ENCODE assay signal across 8 cellular contexts in the genomic region with DNA sequence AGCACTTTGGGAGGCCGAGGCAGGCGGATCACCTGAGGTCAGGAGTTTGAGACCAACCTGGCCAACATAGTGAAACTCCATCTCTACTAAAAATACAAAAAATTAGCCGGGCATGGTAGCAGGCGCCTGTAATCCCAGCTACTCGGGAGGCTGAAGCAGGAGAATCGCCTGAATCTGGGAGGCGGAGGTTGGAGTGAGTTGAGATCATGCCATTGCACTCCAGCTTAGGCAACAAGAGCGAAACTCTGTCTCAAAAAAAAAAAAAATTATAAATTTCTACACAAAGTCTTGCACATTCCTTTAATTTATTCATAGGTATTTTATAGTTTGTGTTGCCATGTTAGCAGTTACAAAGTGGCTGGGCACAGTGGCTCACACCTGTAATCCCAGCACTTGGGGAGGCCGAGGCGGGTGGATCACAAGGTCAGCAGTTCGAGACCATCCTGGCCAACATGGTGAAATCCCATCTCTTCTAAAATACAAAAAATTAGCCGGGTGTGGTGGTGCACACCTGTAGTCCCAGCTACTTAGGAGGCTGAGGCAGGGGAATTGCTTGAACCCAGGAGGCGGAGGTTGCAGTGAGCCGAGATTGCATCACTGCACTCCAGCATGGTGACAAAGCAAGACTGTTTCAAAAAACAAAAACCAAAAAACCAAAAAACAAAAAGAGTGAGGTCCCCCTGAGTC. TPM values are rescaled to one million over a fixed set of nuclear protein-coding genes. Genes with fewer than 3 reads are reported as not detected.
DNase-seq lines count a peak whose midpoint lies in the region; ATAC-seq and TF ChIP-seq lines count a peak whose summit lies in the region.
"Not testable (repeated sequence)": the region's sequence is repeated elsewhere in the genome, so short reads cannot be mapped to it uniquely, and the experiment has no call there.

No MANE protein-coding gene starts in this region.

- CTCF ChIA-PET in CD8-positive, alpha-beta memory T cell (lab: Charles Lee) = interaction anchor here (1.1 to 11.5 kb wide), 10 partner anchors 10 to 91 kb away, joined by 3 to 132 read pairs (median 8); partner anchors contain the start of gene MALAT1
- CTCF ChIA-PET in mammary epithelial cell (lab: Charles Lee; ENCODE audit: low non-redundant PET) = not testable (repeated sequence)

- not testable (repeated sequence) for TF ChIP-seq CTCF in Peyer's patch (IDR thresholded peaks at IDR 0.05); mammary epithelial cell (conservative IDR thresholded peaks at IDR 0.05 in 1 of 2, IDR thresholded peaks at IDR 0.05 in 1 of 2; ENCODE audit: extremely low read depth in 1 of 2, insufficient read depth in 1 of 2, low read depth in 1 of 2, low read length in 2 of 2); heart left ventricle (IDR thresholded peaks at IDR 0.05); upper lobe of right lung (IDR thresholded peaks at IDR 0.05)

- not testable (repeated sequence) for H3K36me3 ChIP-seq in CD8-positive, alpha-beta memory T cell (ENCODE audit: insufficient read depth, low read length); Peyer's patch; mammary epithelial cell (ENCODE audit: insufficient read depth, low read length); heart left ventricle; mucosa of stomach (ENCODE audit: control insufficient read depth, insufficient read depth, low read length); upper lobe of right lung

- not testable (repeated sequence) for H3K27me3 ChIP-seq in CD8-positive, alpha-beta memory T cell (ENCODE audit: insufficient read depth, low read length, poor library complexity, severe bottlenecking); Peyer's patch; mammary epithelial cell (ENCODE audit: insufficient read depth, low read length); heart left ventricle; mucosa of stomach (ENCODE audit: control insufficient read depth, insufficient read depth, low read length); upper lobe of right lung

- intact Hi-C loops in mammary epithelial cell (cut with micrococcal nuclease) = loop anchor here (1.0 kb wide), 1 partner anchor 25 kb away; no protein-coding TSS in a partner anchor
- intact Hi-C loops in heart left ventricle (cut with DNase I) = loop anchor here in 6 of 10 donors (1.0 to 5.0 kb wide), 3 partner anchors 35 to 90 kb away; partner anchors contain the start of gene SLC25A45 (in 1 of the 6)
- intact Hi-C loops in upper lobe of right lung (cut with DNase I) = loop anchor here (5.0 kb wide), 1 partner anchor 35 kb away; no protein-coding TSS in a partner anchor

- peak overlapping the region; percentile 11 for H3K4me2 ChIP-seq in mammary epithelial cell (ENCODE audit: insufficient read depth, low read depth, low read length)

- 83% methylated on average over 14 of the region's 14 CpGs for WGBS in mammary epithelial cell (ENCODE audit: low coverage, missing lambda C conversion rate)
- WGBS in heart left ventricle, 4 donors = 77 to 79% (median 77%) methylated on average over 14 of the region's 14 CpGs

- not testable (repeated sequence) for BruUV-seq in mammary epithelial cell (replicated peaks; lab: Mats Ljungman, UMichigan)

- not testable (repeated sequence) for H3K4me3 ChIP-seq in CD8-positive, alpha-beta memory T cell (ENCODE audit: low read length); mammary epithelial cell (replicated peaks in 1 of 3; ENCODE audit: insufficient read depth in 1 of 3, low read depth in 2 of 3, low read length in 3 of 3); mucosa of stomach (ENCODE audit: low read length); skin epidermis; upper lobe of right lung
- H3K4me3 ChIP-seq in Peyer's patch (peak overlapping the region in 1 of 4 donors; percentile 28), heart left ventricle (peak overlapping the region in 7 of 12 donors; percentile 1 to 46 (median 24))

- H3K4me1 Mint-ChIP-seq in CD8-positive, alpha-beta memory T cell = peaks cover 24 to 43% (median 25%) of the 10 kb centered on the region in 3 donors
- peaks cover 64% of the 10 kb centered on the region for H3K4me1 Mint-ChIP-seq in activated T-cell treated with anti-CD3 and anti-CD28 coated beads, Interleukin-2, amount 50 U/mL, for 72 hours (ENCODE audit: low read depth)

- H4K20me1 ChIP-seq in mammary epithelial cell (ENCODE audit: insufficient read depth, low read length) = not testable (repeated sequence)

- peak overlapping the region; percentile 96 to 99 (median 98) for H3K27ac Mint-ChIP-seq in CD8-positive, alpha-beta memory T cell
- peak overlapping the region; percentile 89 for H3K27ac Mint-ChIP-seq in activated T-cell treated with anti-CD3 and anti-CD28 coated beads, Interleukin-2, amount 50 U/mL, for 72 hours

- not testable (repeated sequence) for TF ChIP-seq POLR2A in Peyer's patch (IDR thresholded peaks at IDR 0.05); heart left ventricle (IDR thresholded peaks at IDR 0.05)

- H3K36me3 Mint-ChIP-seq in CD8-positive, alpha-beta memory T cell; activated T-cell treated with anti-CD3 and anti-CD28 coated beads, Interleukin-2, amount 50 U/mL, for 72 hours (ENCODE audit: insufficient read depth in 2 of 2): not testable (repeated sequence)

- peak overlapping the region; percentile 73 for H3K27ac ChIP-seq in CD8-positive, alpha-beta memory T cell (ENCODE audit: low read depth, low read length)
- H3K27ac ChIP-seq in Peyer's patch (peak overlapping the region; percentile 84 to 95 (median 90)), mammary epithelial cell (ENCODE audit: insufficient read depth, low read depth, low read length) (peak overlapping the region; percentile 95), heart left ventricle (peak overlapping the region; percentile 96 to 100 (median 98)), skin epidermis (peak overlapping the region; percentile 17 to 95 (median 87)), upper lobe of right lung (peak overlapping the region; percentile 87)

- not testable (repeated sequence) for H3K9me3 Mint-ChIP-seq in CD8-positive, alpha-beta memory T cell; activated T-cell treated with anti-CD3 and anti-CD28 coated beads, Interleukin-2, amount 50 U/mL, for 72 hours

- H3K9ac ChIP-seq in mammary epithelial cell (ENCODE audit: insufficient read depth, low read length) = peak overlapping the region; percentile 51
- peak overlapping the region; percentile 68 for H3K9ac ChIP-seq in mucosa of stomach (ENCODE audit: low read length)

- H3K4me1 ChIP-seq in CD8-positive, alpha-beta memory T cell (ENCODE audit: insufficient read depth, low read length) = peaks cover 27% of the 10 kb centered on the region
- H3K4me1 ChIP-seq in Peyer's patch = peaks cover 0 to 30% (median 11%) of the 10 kb centered on the region in 4 donors
- H3K4me1 ChIP-seq in mammary epithelial cell (ENCODE audit: insufficient read depth, low read length) = peaks cover 31% of the 10 kb centered on the region
- peaks cover 15 to 54% (median 37%) of the 10 kb centered on the region in 12 donors for H3K4me1 ChIP-seq in heart left ventricle
- peaks cover 28% of the 10 kb centered on the region for H3K4me1 ChIP-seq in mucosa of stomach (ENCODE audit: control insufficient read depth, insufficient read depth, low read length)
- peaks cover 29% of the 10 kb centered on the region for H3K4me1 ChIP-seq in upper lobe of right lung

- POLR2A ChIA-PET in CD8-positive, alpha-beta memory T cell (lab: Charles Lee) = interaction anchor here (0.6 to 4.1 kb wide), 14 partner anchors 9 to 58 kb away, joined by 3 to 151 read pairs (median 6); partner anchors contain the start of genes MALAT1 and NEAT1

- H3K79me2 ChIP-seq in mammary epithelial cell (ENCODE audit: insufficient read depth, low read length) = peaks cover 25% of the 10 kb centered on the region

- H3K27me3 Mint-ChIP-seq in CD8-positive, alpha-beta memory T cell; activated T-cell treated with anti-CD3 and anti-CD28 coated beads, Interleukin-2, amount 50 U/mL, for 72 hours (ENCODE audit: low read depth): not testable (repeated sequence)

- in situ Hi-C loops in mammary epithelial cell (cut with MboI; ENCODE audit: low sequenced_read_pairs in 2 of 2) = loop anchor here in 1 of 2 donors (5.0 kb wide), 1 partner anchor 35 kb away; no protein-coding TSS in a partner anchor

- dilution Hi-C loops in mammary epithelial cell (cut with HindIII; ENCODE audit: low sequenced_read_pairs) = not testable (repeated sequence)

- not testable (repeated sequence) for H3K9me3 ChIP-seq in CD8-positive, alpha-beta memory T cell (ENCODE audit: low read length); Peyer's patch; mammary epithelial cell (replicated peaks; ENCODE audit: insufficient read depth, low read length); heart left ventricle; mucosa of stomach (ENCODE audit: control insufficient read depth, low read length); upper lobe of right lung

- not testable (repeated sequence) for ATAC-seq in activated T-cell treated with anti-CD3 and anti-CD28 coated beads, Interleukin-2, amount 50 U/mL, for 72 hours (replicated peaks in 1 of 2); heart left ventricle; upper lobe of right lung

- not testable (repeated sequence) for DNase-seq in CD8-positive, alpha-beta memory T cell; Peyer's patch; activated T-cell treated with anti-CD3 and anti-CD28 coated beads, Interleukin-2, amount 50 U/mL, for 72 hours; mammary epithelial cell; heart left ventricle; upper lobe of right lung

- H2AFZ ChIP-seq in mammary epithelial cell (ENCODE audit: low read depth, low read length) = not testable (repeated sequence)

- peak overlapping the region in 6 of 7 donors; percentile 22 to 80 (median 64) for H3K4me3 Mint-ChIP-seq in CD8-positive, alpha-beta memory T cell
- H3K4me3 Mint-ChIP-seq in activated T-cell treated with anti-CD3 and anti-CD28 coated beads, Interleukin-2, amount 50 U/mL, for 72 hours = peak overlapping the region; percentile 49 to 72

RNA-seq across cellular contexts. Expression of gene MALAT1, which starts 26.1 kb away (rescaled TPM):
- 1,000 to 10,000 TPM; 4,639 to 4,912 TPM for total RNA-seq in CD8-positive, alpha-beta memory T cell
- polyA plus RNA-seq in CD8-positive, alpha-beta memory T cell = 2,529 TPM
- total RNA-seq in Peyer's patch (over 10,000 TPM; 10,683 to 28,425 (median 19,356) TPM), mammary epithelial cell (over 10,000 TPM in 1 of 2 donors, 1,000 to 10,000 TPM in 1; 9,320 to 20,636 TPM), heart left ventricle (1,000 to 10,000 TPM; 1,047 to 9,662 (median 6,606) TPM), upper lobe of right lung (11,917 TPM)
- over 10,000 TPM in 1 of 2 donors, 1,000 to 10,000 TPM in 1; 8,391 to 13,279 TPM for total RNA-seq in activated T-cell treated with anti-CD3 and anti-CD28 coated beads, Interleukin-2, amount 50 U/mL, for 72 hours
- polyA plus RNA-seq in mammary epithelial cell (211 TPM), heart left ventricle (1,000 to 10,000 TPM; 1,168 to 4,497 TPM)
- polyA minus RNA-seq in mammary epithelial cell = 7,117 TPM

RNA-seq across cellular contexts. Expression of gene NEAT1, which starts 50.1 kb away (rescaled TPM):
- 100 to 1,000 TPM; 196 to 204 TPM for total RNA-seq in CD8-positive, alpha-beta memory T cell
- 2.7 TPM for polyA plus RNA-seq in CD8-positive, alpha-beta memory T cell
- total RNA-seq in Peyer's patch (1,000 to 10,000 TPM in 2 of 4 donors, 100 to 1,000 TPM in 2; 705 to 1,411 (median 1,064) TPM), mammary epithelial cell (100 to 1,000 TPM; 364 to 775 TPM), heart left ventricle (100 to 1,000 TPM in 7 of 9 donors, 10 to 100 TPM in 2; 17.0 to 760 (median 507) TPM), upper lobe of right lung (1,120 TPM)
- total RNA-seq in activated T-cell treated with anti-CD3 and anti-CD28 coated beads, Interleukin-2, amount 50 U/mL, for 72 hours = 1,000 to 10,000 TPM in 1 of 2 donors, 100 to 1,000 TPM in 1; 678 to 1,151 TPM
- polyA plus RNA-seq in mammary epithelial cell (20.1 TPM), heart left ventricle (100 to 1,000 TPM; 104 to 532 TPM)
- polyA minus RNA-seq in mammary epithelial cell = 98.8 TPM

RNA-seq across cellular contexts. Expression of gene SCYL1, which starts 52.2 kb away (rescaled TPM):
- 10 to 100 TPM; 85.1 to 88.5 TPM for total RNA-seq in CD8-positive, alpha-beta memory T cell
- 42.1 TPM for polyA plus RNA-seq in CD8-positive, alpha-beta memory T cell
- total RNA-seq in Peyer's patch (10 to 100 TPM; 73.4 to 88.1 (median 79.0) TPM), mammary epithelial cell (10 to 100 TPM; 66.0 to 75.0 TPM), heart left ventricle (100 to 1,000 TPM in 1 of 9 donors, 10 to 100 TPM in 8; 51.6 to 135 (median 62.2) TPM), upper lobe of right lung (74.4 TPM)
- total RNA-seq in activated T-cell treated with anti-CD3 and anti-CD28 coated beads, Interleukin-2, amount 50 U/mL, for 72 hours = 10 to 100 TPM; 77.9 to 83.4 TPM
- polyA plus RNA-seq in mammary epithelial cell (64.8 TPM), heart left ventricle (10 to 100 TPM; 86.6 to 90.2 TPM)
- polyA minus RNA-seq in mammary epithelial cell = 45.1 TPM
